Comparison of ENCODE assay signal across 1 cellular context in genomic region chr5:137137013-137137632, GRCh38.
TF ChIP-seq lines count a peak whose summit lies in the region.

No MANE protein-coding gene starts in this region.

TF ChIP-seq in K562, 482 proteins besides CTCF, POLR2A, EP300 and RAD21 (continued from another document):
- TF ChIP-seq MITF (IDR thresholded peaks at IDR 0.05) (no peak), E2F3 (CRISPR knock-in tag; IDR thresholded peaks at IDR 0.05) (no peak), ZFX (CRISPR knock-in tag; IDR thresholded peaks at IDR 0.05) (no peak), TAF7 (tag; IDR thresholded peaks at IDR 0.05) (no peak), GATAD2B (IDR thresholded peaks at IDR 0.05; ENCODE audit: borderline replicate concordance) (no peak), NCOR1 (IDR thresholded peaks at IDR 0.05) (peak; percentile 27; the same call in 1 of the 2 replicates), HNRNPLL (IDR thresholded peaks at IDR 0.05; ENCODE audit: low read depth, low read length, poor library complexity, severe bottlenecking) (no peak), ZBTB9 (CRISPR knock-in tag; IDR thresholded peaks at IDR 0.05) (no peak), TCF3 (CRISPR knock-in tag; IDR thresholded peaks at IDR 0.05) (peak; percentile 25; the same call in 1 of the 2 replicates), CBFA2T3 (IDR thresholded peaks at IDR 0.05) (peak; percentile 78), HNRNPK (IDR thresholded peaks at IDR 0.05; ENCODE audit: low read depth, low read length, poor library complexity, severe bottlenecking) (no peak), ELF1 (tag; IDR thresholded peaks at IDR 0.05) (no peak), TEAD4 (IDR thresholded peaks at IDR 0.05; ENCODE audit: low read length) (peak; percentile 72), TEAD4 (CRISPR knock-in tag; IDR thresholded peaks at IDR 0.05; ENCODE audit: borderline replicate concordance) (no peak), ZNF143 (CRISPR knock-in tag; IDR thresholded peaks at IDR 0.05) (no peak), NFIC (IDR thresholded peaks at IDR 0.05) (peak; percentile 31; the same call in 1 of the 2 replicates), CHD2 (IDR thresholded peaks at IDR 0.05; ENCODE audit: low read depth, low read length) (no peak), STAT5A (IDR thresholded peaks at IDR 0.05; ENCODE audit: borderline replicate concordance, low read length) (peak; percentile 27; the same call in 1 of the 2 replicates), BHLHE40 (IDR thresholded peaks at IDR 0.05; ENCODE audit: low read length) (no peak), TAL1 (IDR thresholded peaks at IDR 0.05) (peak; percentile 66), BACH1 (tag; IDR thresholded peaks at IDR 0.05) (no peak), KAT8 (IDR thresholded peaks at IDR 0.05; ENCODE audit: low read depth) (no peak)
